ENCODE assay signal across 10 cellular contexts in genomic region chr2:60366178-60366577, GRCh38.
DNase-seq lines count a peak whose midpoint lies in the region; ATAC-seq, FAIRE-seq and TF ChIP-seq lines count a peak whose summit lies in the region.
"Had no signal": no experiment of that assay in that cellular context is flagged by ENCODE, and none has a peak within 500 bp of the region (broad histone marks: within the 10 kb centered on the region; RNA-seq: fewer than 3 reads in every experiment).

No MANE protein-coding gene starts in this region.

- no peaks in the 10 kb centered on the region for H3K27me3 ChIP-seq in BLaER1 treated with 17β-estradiol and CSF1 and Interleukin-3, amounts not matched to agents 10 nM and 100 nM
- H3K27me3 ChIP-seq: body of pancreas, esophagus muscularis mucosa had no signal

- no peaks in the 10 kb centered on the region for H4K20me1 ChIP-seq in BLaER1 treated with 17β-estradiol and CSF1 and Interleukin-3, amounts not matched to agents 10 nM and 100 nM

- peak overlapping the region in 10 of 11 experiments; percentile 54 to 87 (median 81); a peak in 21 of 22 replicates for H3K27ac ChIP-seq in BLaER1 treated with 17β-estradiol and CSF1 and Interleukin-3, amounts not matched to agents 10 nM and 100 nM
- H3K27ac ChIP-seq in kidney (ENCODE audit: low read depth in 2 of 2, low read length in 2 of 2) = no peak overlapping the region
- H3K27ac ChIP-seq: esophagus muscularis mucosa had no signal

- DNase-seq in UCSD-AML1 (lab: John Stamatoyannopoulos, UW; ENCODE audit: unreplicated experiment) (peak; percentile 80), HTR-8/SVneo (ENCODE audit: insufficient read length, low spot score) (no peak), kidney (no peak)
- no peak for DNase-seq in activated T-cell treated with anti-CD3 and anti-CD28 coated beads, Interleukin-2, amount 50 U/mL, for 1 hour

- peaks cover 60 to 81% (median 73%) of the 10 kb centered on the region in 10 experiments for H3K4me1 ChIP-seq in BLaER1 treated with 17β-estradiol and CSF1 and Interleukin-3, amounts not matched to agents 10 nM and 100 nM
- H3K4me1 ChIP-seq in kidney (ENCODE audit: control insufficient read depth in 1 of 2, insufficient read depth in 1 of 2, low read depth in 1 of 2, low read length in 2 of 2) = no peaks in the 10 kb centered on the region
- H3K4me1 ChIP-seq: body of pancreas had no signal

- peak overlapping the region in 9 of 11 experiments; percentile 32 to 71 (median 57); a peak in 14 of 22 replicates for H3K9ac ChIP-seq in BLaER1 treated with 17β-estradiol and CSF1 and Interleukin-3, amounts not matched to agents 10 nM and 100 nM
- no peak overlapping the region for H3K9ac ChIP-seq in kidney (ENCODE audit: low read length in 2 of 2)

- peak overlapping the region; percentile 67 to 91 (median 80) for H3K4me2 ChIP-seq in BLaER1 treated with 17β-estradiol and CSF1 and Interleukin-3, amounts not matched to agents 10 nM and 100 nM

- FAIRE-seq in HTR-8/SVneo (lab: Jason Lieb, UNC) = no peak
- FAIRE-seq in kidney (lab: Jason Lieb, UNC) = no peak

- no peaks in the 10 kb centered on the region for H3K36me3 ChIP-seq in BLaER1 treated with 17β-estradiol and CSF1 and Interleukin-3, amounts not matched to agents 10 nM and 100 nM
- H3K36me3 ChIP-seq in kidney (ENCODE audit: control insufficient read depth in 1 of 2, insufficient read depth in 2 of 2, low read length in 2 of 2) = no peaks in the 10 kb centered on the region
- H3K36me3 ChIP-seq: esophagus muscularis mucosa had no signal

- ATAC-seq in GM19397 (IDR thresholded peaks at IDR 0.05; ENCODE audit: unreplicated experiment) = peak; percentile 59
- peak; percentile 70 for ATAC-seq in HG03432 (IDR thresholded peaks at IDR 0.05; ENCODE audit: unreplicated experiment)
- ATAC-seq in HG02938 (IDR thresholded peaks at IDR 0.05; ENCODE audit: unreplicated experiment) = no peak

- intact Hi-C loops in kidney (cut with DNase I) = no loop called here

- peaks cover 0 to 14% (median 4%) of the 10 kb centered on the region in 11 experiments; a peak in 8 of 22 replicates for H3K9me3 ChIP-seq in BLaER1 treated with 17β-estradiol and CSF1 and Interleukin-3, amounts not matched to agents 10 nM and 100 nM (replicated peaks in 1 of 11)
- H3K9me3 ChIP-seq in kidney (ENCODE audit: control insufficient read depth in 1 of 2, low read length in 2 of 2) = no peaks in the 10 kb centered on the region
- H3K9me3 ChIP-seq: body of pancreas, esophagus muscularis mucosa had no signal

- H3K4me3 ChIP-seq in BLaER1 treated with 17β-estradiol and CSF1 and Interleukin-3, amounts not matched to agents 10 nM and 100 nM = no peak overlapping the region; a peak in 1 of 20 replicates
- H3K4me3 ChIP-seq in kidney (ENCODE audit: low read length in 2 of 2) = no peak overlapping the region
- H3K4me3 ChIP-seq: body of pancreas, esophagus muscularis mucosa had no signal

- no peak for TF ChIP-seq CTCF in kidney (IDR thresholded peaks at IDR 0.05; ENCODE audit: borderline replicate concordance, extremely low read depth, insufficient read depth)

Comparison
In these comparisons a context has a peak if more than half of its experiments do, and no peak if none do; other contexts are left out.
1. H3K27ac ChIP-seq: peak in BLaER1 treated with 17β-estradiol and CSF1 and Interleukin-3, amounts not matched to agents 10 nM and 100 nM (10 of 11); none in kidney (0 of 2).
2. H3K9ac ChIP-seq: peak in BLaER1 treated with 17β-estradiol and CSF1 and Interleukin-3, amounts not matched to agents 10 nM and 100 nM (9 of 11); none in kidney (0 of 2).